8 cellular contexts compared by ENCODE assay signal in the genomic region with DNA sequence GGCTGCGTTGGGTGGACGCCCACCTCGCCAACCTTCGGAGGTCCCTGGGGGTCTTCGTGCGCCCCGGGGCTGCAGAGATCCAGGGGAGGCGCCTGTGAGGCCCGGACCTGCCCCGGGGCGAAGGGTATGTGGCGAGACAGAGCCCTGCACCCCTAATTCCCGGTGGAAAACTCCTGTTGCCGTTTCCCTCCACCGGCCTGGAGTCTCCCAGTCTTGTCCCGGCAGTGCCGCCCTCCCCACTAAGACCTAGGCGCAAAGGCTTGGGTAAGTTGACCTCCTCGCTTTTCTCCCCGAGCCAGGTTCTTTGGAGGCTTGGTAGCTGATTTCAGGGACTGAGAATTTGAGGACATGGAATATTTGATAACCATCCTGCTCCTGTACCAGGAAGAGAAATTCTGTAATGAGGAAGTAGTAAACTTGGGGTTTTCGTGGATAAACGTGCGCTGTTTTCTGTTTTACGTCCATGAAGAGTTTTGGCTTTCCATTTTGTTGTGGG. TPM values are rescaled to one million over a fixed set of nuclear protein-coding genes. Genes with fewer than 3 reads are reported as not detected.
DNase-seq lines count a peak whose midpoint lies in the region; ATAC-seq and TF ChIP-seq lines count a peak whose summit lies in the region.

No MANE protein-coding gene starts in this region.

- H3K4me3 ChIP-seq in lower lobe of right lung (peak overlapping the region; percentile 97), thoracic aorta (peak overlapping the region; percentile 92)

- DNase-seq in Right ventricle myocardium inferior (ENCODE audit: missing footprints) (no peak), cardiac septum (ENCODE audit: low spot score) (no peak), dermis blood vessel endothelial cell (peak; percentile 41), lower lobe of right lung (no peak), thoracic aorta (ENCODE audit: low spot score) (no peak), kidney glomerular epithelial cell (lab: John Stamatoyannopoulos, UW) (no peak)

- TF ChIP-seq CTCF in lower lobe of right lung (IDR thresholded peaks at IDR 0.05) (no peak), thoracic aorta (IDR thresholded peaks at IDR 0.05) (no peak)

- peaks cover 28% of the 10 kb centered on the region for H3K36me3 ChIP-seq in lower lobe of right lung
- H3K36me3 ChIP-seq in thoracic aorta, result peaks cover 7% of the 10 kb centered on the region

- no peaks in the 10 kb centered on the region for H3K27me3 ChIP-seq in lower lobe of right lung (ENCODE audit: low read depth)
- H3K27me3 ChIP-seq in thoracic aorta (replicated peaks; ENCODE audit: insufficient read depth), result no peaks in the 10 kb centered on the region

- H3K27ac ChIP-seq in lower lobe of right lung, result peak overlapping the region; percentile 92
- peak overlapping the region; percentile 66 to 73 for H3K27ac ChIP-seq in thoracic aorta

- ATAC-seq in Right ventricle myocardium inferior, result peak; percentile 10
- ATAC-seq in HG03066 (IDR thresholded peaks at IDR 0.05; ENCODE audit: low read depth, unreplicated experiment), result peak; percentile 0
- peak; percentile 18 for ATAC-seq in SK-N-SH treated with all-trans-retinoic acid at 6 μM for 48 hours
- peak; percentile 30 to 36 for ATAC-seq in lower lobe of right lung
- no peak for ATAC-seq in thoracic aorta (ENCODE audit: insufficient number of reproducible peaks, low FRiP score, low read depth)

- intact Hi-C loops in Right ventricle myocardium inferior (cut with DNase I) (loop anchor here (2.0 to 5.0 kb wide), 3 partner anchors 53 to 143 kb away; partner anchors contain the start of gene SLC25A3), cardiac septum (cut with DNase I) (loop anchor here (1.0 to 10.0 kb wide), 2 partner anchors 52 to 131 kb away; partner anchors contain the start of genes SLC25A3 and TMPO), lower lobe of right lung (cut with DNase I) (no loop called here)

- H3K9me3 ChIP-seq in lower lobe of right lung (no peaks in the 10 kb centered on the region), thoracic aorta (no peaks in the 10 kb centered on the region)

- H3K4me1 ChIP-seq in lower lobe of right lung (peaks cover 31% of the 10 kb centered on the region), thoracic aorta (ENCODE audit: control insufficient read depth in 1 of 2, low read depth in 2 of 2) (peaks cover 0 to 39% of the 10 kb centered on the region in 2 donors)

TF ChIP-seq in SK-N-SH treated with all-trans-retinoic acid at 6 μM for 48 hours, 23 proteins besides CTCF, POLR2A, EP300 and RAD21:
- TF ChIP-seq TCF4 (CRISPR knock-in tag; IDR thresholded peaks at IDR 0.05; ENCODE audit: borderline replicate concordance) (no peak), ARNTL (CRISPR knock-in tag; IDR thresholded peaks at IDR 0.05; ENCODE audit: borderline replicate concordance, low read depth) (no peak), CREB5 (CRISPR knock-in tag; IDR thresholded peaks at IDR 0.05; ENCODE audit: low read depth) (no peak), ZC3H10 (CRISPR knock-in tag; IDR thresholded peaks at IDR 0.05) (no peak), ZNF565 (CRISPR knock-in tag; conservative IDR thresholded peaks at IDR 0.05; ENCODE audit: low read depth) (no peak), ZFP30 (CRISPR knock-in tag; IDR thresholded peaks at IDR 0.05) (no peak), CSDC2 (CRISPR knock-in tag; IDR thresholded peaks at IDR 0.05) (no peak), PPARA (CRISPR knock-in tag; IDR thresholded peaks at IDR 0.05; ENCODE audit: borderline replicate concordance) (no peak), SNAI2 (CRISPR knock-in tag; IDR thresholded peaks at IDR 0.05) (no peak)
- TF ChIP-seq, protein P1, sequence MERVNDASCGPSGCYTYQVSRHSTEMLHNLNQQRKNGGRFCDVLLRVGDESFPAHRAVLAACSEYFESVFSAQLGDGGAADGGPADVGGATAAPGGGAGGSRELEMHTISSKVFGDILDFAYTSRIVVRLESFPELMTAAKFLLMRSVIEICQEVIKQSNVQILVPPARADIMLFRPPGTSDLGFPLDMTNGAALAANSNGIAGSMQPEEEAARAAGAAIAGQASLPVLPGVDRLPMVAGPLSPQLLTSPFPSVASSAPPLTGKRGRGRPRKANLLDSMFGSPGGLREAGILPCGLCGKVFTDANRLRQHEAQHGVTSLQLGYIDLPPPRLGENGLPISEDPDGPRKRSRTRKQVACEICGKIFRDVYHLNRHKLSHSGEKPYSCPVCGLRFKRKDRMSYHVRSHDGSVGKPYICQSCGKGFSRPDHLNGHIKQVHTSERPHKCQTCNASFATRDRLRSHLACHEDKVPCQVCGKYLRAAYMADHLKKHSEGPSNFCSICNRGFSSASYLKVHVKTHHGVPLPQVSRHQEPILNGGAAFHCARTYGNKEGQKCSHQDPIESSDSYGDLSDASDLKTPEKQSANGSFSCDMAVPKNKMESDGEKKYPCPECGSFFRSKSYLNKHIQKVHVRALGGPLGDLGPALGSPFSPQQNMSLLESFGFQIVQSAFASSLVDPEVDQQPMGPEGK (CRISPR knock-in tag; IDR thresholded peaks at IDR 0.05; ENCODE audit: borderline replicate concordance), result no peak
- TF ChIP-seq, protein P2, sequence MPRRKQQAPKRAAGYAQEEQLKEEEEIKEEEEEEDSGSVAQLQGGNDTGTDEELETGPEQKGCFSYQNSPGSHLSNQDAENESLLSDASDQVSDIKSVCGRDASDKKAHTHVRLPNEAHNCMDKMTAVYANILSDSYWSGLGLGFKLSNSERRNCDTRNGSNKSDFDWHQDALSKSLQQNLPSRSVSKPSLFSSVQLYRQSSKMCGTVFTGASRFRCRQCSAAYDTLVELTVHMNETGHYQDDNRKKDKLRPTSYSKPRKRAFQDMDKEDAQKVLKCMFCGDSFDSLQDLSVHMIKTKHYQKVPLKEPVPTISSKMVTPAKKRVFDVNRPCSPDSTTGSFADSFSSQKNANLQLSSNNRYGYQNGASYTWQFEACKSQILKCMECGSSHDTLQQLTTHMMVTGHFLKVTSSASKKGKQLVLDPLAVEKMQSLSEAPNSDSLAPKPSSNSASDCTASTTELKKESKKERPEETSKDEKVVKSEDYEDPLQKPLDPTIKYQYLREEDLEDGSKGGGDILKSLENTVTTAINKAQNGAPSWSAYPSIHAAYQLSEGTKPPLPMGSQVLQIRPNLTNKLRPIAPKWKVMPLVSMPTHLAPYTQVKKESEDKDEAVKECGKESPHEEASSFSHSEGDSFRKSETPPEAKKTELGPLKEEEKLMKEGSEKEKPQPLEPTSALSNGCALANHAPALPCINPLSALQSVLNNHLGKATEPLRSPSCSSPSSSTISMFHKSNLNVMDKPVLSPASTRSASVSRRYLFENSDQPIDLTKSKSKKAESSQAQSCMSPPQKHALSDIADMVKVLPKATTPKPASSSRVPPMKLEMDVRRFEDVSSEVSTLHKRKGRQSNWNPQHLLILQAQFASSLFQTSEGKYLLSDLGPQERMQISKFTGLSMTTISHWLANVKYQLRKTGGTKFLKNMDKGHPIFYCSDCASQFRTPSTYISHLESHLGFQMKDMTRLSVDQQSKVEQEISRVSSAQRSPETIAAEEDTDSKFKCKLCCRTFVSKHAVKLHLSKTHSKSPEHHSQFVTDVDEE (CRISPR knock-in tag; IDR thresholded peaks at IDR 0.05), result no peak
- TF ChIP-seq, protein P3, sequence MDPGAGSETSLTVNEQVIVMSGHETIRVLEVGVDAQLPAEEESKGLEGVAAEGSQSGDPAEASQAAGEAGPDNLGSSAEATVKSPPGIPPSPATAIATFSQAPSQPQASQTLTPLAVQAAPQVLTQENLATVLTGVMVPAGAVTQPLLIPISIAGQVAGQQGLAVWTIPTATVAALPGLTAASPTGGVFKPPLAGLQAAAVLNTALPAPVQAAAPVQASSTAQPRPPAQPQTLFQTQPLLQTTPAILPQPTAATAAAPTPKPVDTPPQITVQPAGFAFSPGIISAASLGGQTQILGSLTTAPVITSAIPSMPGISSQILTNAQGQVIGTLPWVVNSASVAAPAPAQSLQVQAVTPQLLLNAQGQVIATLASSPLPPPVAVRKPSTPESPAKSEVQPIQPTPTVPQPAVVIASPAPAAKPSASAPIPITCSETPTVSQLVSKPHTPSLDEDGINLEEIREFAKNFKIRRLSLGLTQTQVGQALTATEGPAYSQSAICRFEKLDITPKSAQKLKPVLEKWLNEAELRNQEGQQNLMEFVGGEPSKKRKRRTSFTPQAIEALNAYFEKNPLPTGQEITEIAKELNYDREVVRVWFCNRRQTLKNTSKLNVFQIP (CRISPR knock-in tag; IDR thresholded peaks at IDR 0.05; ENCODE audit: borderline replicate concordance, low read depth), result no peak

RNA-seq across cellular contexts. Expression of gene APAF1, which starts 0.5 kb away (rescaled TPM):
- total RNA-seq in Right ventricle myocardium inferior (4.0 TPM), cardiac septum (5.1 TPM), dermis blood vessel endothelial cell (29.1 and 37.3 TPM in 2 replicates), lower lobe of right lung (24.3 TPM), thoracic aorta (10 to 100 TPM; 16.0 to 19.8 TPM)

RNA-seq across cellular contexts. Expression of gene IKBIP, which starts 1.0 kb away (rescaled TPM):
- total RNA-seq in Right ventricle myocardium inferior (4.8 TPM), cardiac septum (7.1 TPM), dermis blood vessel endothelial cell (44.4 and 51.6 TPM in 2 replicates), lower lobe of right lung (13.4 TPM), thoracic aorta (10 to 100 TPM; 12.3 to 15.2 TPM)

RNA-seq across cellular contexts. Expression of gene SLC25A3, which starts 52.1 kb away (rescaled TPM):
- total RNA-seq in Right ventricle myocardium inferior, result 1,790 TPM
- total RNA-seq in cardiac septum, result 1,075 TPM
- 657 and 845 TPM in 2 replicates for total RNA-seq in dermis blood vessel endothelial cell
- 348 TPM for total RNA-seq in lower lobe of right lung
- 100 to 1,000 TPM; 362 to 445 TPM for total RNA-seq in thoracic aorta
